Comparison of ENCODE assay signal across 8 cellular contexts in genomic region chr11:94128746-94129504, GRCh38. TPM values are rescaled to one million over a fixed set of nuclear protein-coding genes. Genes with fewer than 3 reads are reported as not detected.
DNase-seq lines count a peak whose midpoint lies in the region; ATAC-seq and TF ChIP-seq lines count a peak whose summit lies in the region.

Gene PANX1 (plus strand): TSS chr11:94128841. CDS start chr11:94129313, 472 bp downstream.

- no peaks in the 10 kb centered on the region for H3K27me3 Mint-ChIP-seq in IgD-negative memory B cell
- no peaks in the 10 kb centered on the region for H3K27me3 Mint-ChIP-seq in activated T-cell treated with anti-CD3 and anti-CD28 coated beads, Interleukin-2, amount 50 U/mL, for 72 hours (ENCODE audit: low read depth)
- no peaks in the 10 kb centered on the region for H3K27me3 Mint-ChIP-seq in naive thymus-derived CD4-positive, alpha-beta T cell

- intact Hi-C loops in naive thymus-derived CD4-positive, alpha-beta T cell (cut with micrococcal nuclease) = loop anchor here (1.0 to 10.0 kb wide), 17 partner anchors 18 to 1660 kb away; partner anchors contain the start of genes ANKRD49 (in 2 of the 2), C11orf54 (in 2 of the 2), CWC15 (in 2 of the 2) and FAM76B (in 2 of the 2)

- peaks cover 21 to 29% of the 10 kb centered on the region in 2 donors for H3K4me1 ChIP-seq in naive thymus-derived CD4-positive, alpha-beta T cell (ENCODE audit: control insufficient read depth in 2 of 2, insufficient read depth in 2 of 2, low read length in 2 of 2)

- H3K27me3 ChIP-seq in naive thymus-derived CD4-positive, alpha-beta T cell (ENCODE audit: control insufficient read depth in 2 of 2, insufficient read depth in 2 of 2, low read length in 2 of 2) = no peaks in the 10 kb centered on the region

- peak within 1 kb of the TSS; percentile 69 to 97 (median 94) for H3K27ac Mint-ChIP-seq in IgD-negative memory B cell
- H3K27ac Mint-ChIP-seq in activated T-cell treated with anti-CD3 and anti-CD28 coated beads, Interleukin-2, amount 50 U/mL, for 72 hours = peak within 1 kb of the TSS; percentile 92
- H3K27ac Mint-ChIP-seq in naive thymus-derived CD4-positive, alpha-beta T cell = peak within 1 kb of the TSS; percentile 77 to 96 (median 89)

- H3K4me1 Mint-ChIP-seq in IgD-negative memory B cell = peaks cover 8 to 21% (median 20%) of the 10 kb centered on the region in 3 donors
- H3K4me1 Mint-ChIP-seq in activated T-cell treated with anti-CD3 and anti-CD28 coated beads, Interleukin-2, amount 50 U/mL, for 72 hours (ENCODE audit: low read depth) = peaks cover 26% of the 10 kb centered on the region
- peaks cover 18 to 31% (median 27%) of the 10 kb centered on the region in 7 donors for H3K4me1 Mint-ChIP-seq in naive thymus-derived CD4-positive, alpha-beta T cell

- no peaks in the 10 kb centered on the region for H3K9me3 Mint-ChIP-seq in IgD-negative memory B cell
- no peaks in the 10 kb centered on the region for H3K9me3 Mint-ChIP-seq in activated T-cell treated with anti-CD3 and anti-CD28 coated beads, Interleukin-2, amount 50 U/mL, for 72 hours
- peaks cover 0 to 7% (median 0%) of the 10 kb centered on the region in 11 donors for H3K9me3 Mint-ChIP-seq in naive thymus-derived CD4-positive, alpha-beta T cell

- H3K36me3 ChIP-seq in naive thymus-derived CD4-positive, alpha-beta T cell (ENCODE audit: control insufficient read depth in 2 of 3, insufficient read depth in 3 of 3, low read length in 3 of 3) = peaks cover 0 to 12% (median 0%) of the 10 kb centered on the region in 3 experiments

- ATAC-seq in GM21576 (IDR thresholded peaks at IDR 0.05; ENCODE audit: unreplicated experiment) = peak; percentile 69
- peak; percentile 85 to 86 for ATAC-seq in activated T-cell treated with anti-CD3 and anti-CD28 coated beads, Interleukin-2, amount 50 U/mL, for 72 hours (replicated peaks in 1 of 2)
- ATAC-seq in naive thymus-derived CD4-positive, alpha-beta T cell = peak; percentile 87

- H3K36me3 Mint-ChIP-seq in IgD-negative memory B cell = peaks cover 2% of the 10 kb centered on the region
- no peaks in the 10 kb centered on the region for H3K36me3 Mint-ChIP-seq in activated T-cell treated with anti-CD3 and anti-CD28 coated beads, Interleukin-2, amount 50 U/mL, for 72 hours (ENCODE audit: insufficient read depth in 2 of 2)
- no peaks in the 10 kb centered on the region for H3K36me3 Mint-ChIP-seq in naive thymus-derived CD4-positive, alpha-beta T cell

- CTCF ChIA-PET in naive thymus-derived CD4-positive, alpha-beta T cell (lab: Charles Lee) = no interaction called here

- peak within 1 kb of the TSS; percentile 97 for H3K4me3 ChIP-seq in naive thymus-derived CD4-positive, alpha-beta T cell (ENCODE audit: low read length)

- POLR2A ChIA-PET in naive thymus-derived CD4-positive, alpha-beta T cell (lab: Charles Lee) = interaction anchor here (0.5 to 1.8 kb wide), 5 partner anchors 9 to 388 kb away, joined by 3 to 5 read pairs (median 4); partner anchors contain the start of gene MED17

- peak within 1 kb of the TSS in 2 of 4 donors; percentile 97 for H3K4me3 Mint-ChIP-seq in IgD-negative memory B cell
- no peak within 1 kb of the TSS for H3K4me3 Mint-ChIP-seq in activated T-cell treated with anti-CD3 and anti-CD28 coated beads, Interleukin-2, amount 50 U/mL, for 72 hours
- H3K4me3 Mint-ChIP-seq in naive thymus-derived CD4-positive, alpha-beta T cell = peak within 1 kb of the TSS in 2 of 10 donors; percentile 85 to 92

- H3K27ac ChIP-seq in naive thymus-derived CD4-positive, alpha-beta T cell (ENCODE audit: low read depth, low read length) = peak within 1 kb of the TSS; percentile 73

- H3K9me3 ChIP-seq in naive thymus-derived CD4-positive, alpha-beta T cell (ENCODE audit: control insufficient read depth in 2 of 3, low read length in 3 of 3) = no peaks in the 10 kb centered on the region

- DNase-seq in DMS153 treated with DMSO at 0.1 percent for 48 hours (lab: John Stamatoyannopoulos, UW; ENCODE audit: unreplicated experiment) (peak; percentile 76), fibroblast of gingiva (ENCODE audit: low read depth) (peak; percentile 86)
- DNase-seq in activated T-cell treated with anti-CD3 and anti-CD28 coated beads, Interleukin-2, amount 50 U/mL, for 72 hours = peak; percentile 73 to 78
- DNase-seq in naive thymus-derived CD4-positive, alpha-beta T cell = peak; percentile 48 to 80 (median 74)
- DNase-seq in stimulated activated naive CD4-positive, alpha-beta T cell (lab: John Stamatoyannopoulos, UW) = peak; percentile 58 to 71 (median 64)

TF ChIP-seq in PFSK-1, 5 proteins besides CTCF, POLR2A, EP300 and RAD21:
- 0 out of 2 replicates have a peak, but pooled peaks have one; percentile 66 for TF ChIP-seq TAF1 (IDR thresholded peaks at IDR 0.05; ENCODE audit: borderline replicate concordance, insufficient read depth, low read length)
- peak; percentile 44 for TF ChIP-seq FOXP2 (optimal IDR thresholded peaks at IDR 0.05; ENCODE audit: borderline replicate concordance, extremely low read depth, extremely low read length, insufficient read depth)
- peak; percentile 59 for TF ChIP-seq POLR2AphosphoS5 (IDR thresholded peaks at IDR 0.05; ENCODE audit: low read depth, low read length)
- TF ChIP-seq SIN3A (IDR thresholded peaks at IDR 0.05; ENCODE audit: borderline replicate concordance, insufficient read depth, low read length) = peak; percentile 1; the same call in 1 of the 2 replicates
- 0 out of 4 replicates have a peak, but pooled peaks of 1 of the 2 experiments have one; percentile 23 for TF ChIP-seq REST (IDR thresholded peaks at IDR 0.05; ENCODE audit: insufficient read depth in 1 of 2, low read depth in 2 of 2, low read length in 2 of 2)
TF ChIP-seq in PFSK-1: peak in this region for 5.

RNA-seq across cellular contexts. Expression of gene PANX1, which starts in this region (rescaled TPM):
- 10.0 TPM for polyA plus RNA-seq in IgD-negative memory B cell
- 5.3 TPM for polyA plus RNA-seq in PFSK-1 (2012; ENCODE audit: insufficient read length, low read depth)
- total RNA-seq in activated T-cell treated with anti-CD3 and anti-CD28 coated beads, Interleukin-2, amount 50 U/mL, for 72 hours = 10 to 100 TPM; 10.3 to 13.5 TPM
- total RNA-seq in naive thymus-derived CD4-positive, alpha-beta T cell = 10 to 100 TPM in 1 of 5 experiments, 1 to 10 TPM in 4; 5.6 to 14.8 (median 6.1) TPM
- 1 to 10 TPM; 3.9 to 5.8 TPM for polyA plus RNA-seq in naive thymus-derived CD4-positive, alpha-beta T cell

Comparison
In these comparisons a context has a peak if more than half of its experiments do, and no peak if none do; other contexts are left out.
1. Peak in every context shown above with its lines: DNase-seq, ATAC-seq, H3K4me3 ChIP-seq and H3K27ac ChIP-seq.